Comparison of ENCODE assay signal across 26 cellular contexts in the genomic region with DNA sequence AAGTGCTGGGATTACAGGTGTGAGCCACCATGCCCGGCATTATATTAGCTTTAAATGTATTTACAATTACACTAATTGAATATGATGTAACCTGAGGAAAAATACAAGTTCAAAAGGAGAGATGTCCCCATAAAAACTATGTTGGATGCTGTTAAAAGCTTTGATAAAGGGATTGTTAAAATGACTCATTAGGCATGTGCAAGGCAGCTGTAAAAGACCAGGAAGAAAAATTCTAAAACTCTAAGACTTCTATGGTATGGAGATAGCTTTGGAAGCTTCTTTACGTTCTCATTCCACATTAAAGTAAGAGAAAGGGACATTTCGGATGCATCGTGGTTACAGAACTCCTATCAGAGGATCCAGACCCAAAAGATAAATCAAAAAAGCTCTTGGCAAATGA.
"Had no signal": no experiment of that assay in that cellular context is flagged by ENCODE, and none has a peak within 500 bp of the region (broad histone marks: within the 10 kb centered on the region; RNA-seq: fewer than 3 reads in every experiment).

No MANE protein-coding gene starts in this region.

- H3K27me3 ChIP-seq: ascending aorta, SJSA1 had no signal

- FAIRE-seq: RCC 7860 had no signal

- H3K9me3 Mint-ChIP-seq: activated naive CD4-positive, alpha-beta T cell treated with anti-CD3 and anti-CD28 coated beads, Interleukin-2, amount 50 U/mL, for 72 hours; activated naive CD8-positive, alpha-beta T cell treated with anti-CD3 and anti-CD28 coated beads, Interleukin-2, amount 50 U/mL, for 24 hours; activated T-cell treated with anti-CD3 and anti-CD28 coated beads, Interleukin-2, amount 50 U/mL, for 4 hours; brain; central memory CD8-positive, alpha-beta T cell; T-helper 1 cell treated with Interleukin-12 subunit alpha and Interleukin-12 subunit beta and Interleukin-4 antibody, amounts not matched to agents 30 μg/mL and 1 μg/mL, for 36 hours had no signal

- H3K4me1 Mint-ChIP-seq: activated CD8-positive, alpha-beta memory T cell treated with anti-CD3 and anti-CD28 coated beads, Interleukin-2, amount 10 ng/mL, durations not matched to agents 7 days and 5 days; activated naive CD8-positive, alpha-beta T cell treated with anti-CD3 and anti-CD28 coated beads, Interleukin-2, amount 50 U/mL, for 24 hours; brain; central memory CD8-positive, alpha-beta T cell had no signal

- H3K4me3 Mint-ChIP-seq: activated CD8-positive, alpha-beta memory T cell treated with anti-CD3 and anti-CD28 coated beads, Interleukin-2, amount 10 ng/mL, durations not matched to agents 7 days and 5 days; activated naive CD8-positive, alpha-beta T cell treated with anti-CD3 and anti-CD28 coated beads, Interleukin-2, amount 50 U/mL, for 24 hours; activated T-cell treated with anti-CD3 and anti-CD28 coated beads, Interleukin-2, amount 50 U/mL, for 4 hours; brain; central memory CD8-positive, alpha-beta T cell; T-helper 1 cell treated with Interleukin-12 subunit alpha and Interleukin-12 subunit beta and Interleukin-4 antibody, amounts not matched to agents 30 μg/mL and 1 μg/mL, for 36 hours had no signal

- H3K36me3 ChIP-seq: ascending aorta, SJSA1 had no signal

- H3K27ac ChIP-seq: ascending aorta, SJSA1 had no signal

- H3K36me3 Mint-ChIP-seq: activated CD8-positive, alpha-beta memory T cell treated with anti-CD3 and anti-CD28 coated beads, Interleukin-2, amount 10 ng/mL, durations not matched to agents 7 days and 5 days; activated naive CD4-positive, alpha-beta T cell treated with anti-CD3 and anti-CD28 coated beads, Interleukin-2, amount 50 U/mL, for 72 hours; brain had no signal

- DNase-seq: activated CD4-positive, alpha-beta T cell treated with anti-CD3 and anti-CD28 coated beads for 4 hours; activated CD8-positive, alpha-beta memory T cell treated with anti-CD3 and anti-CD28 coated beads, Interleukin-2, amount 10 ng/mL, durations not matched to agents 7 days and 5 days; activated effector memory CD4-positive, alpha-beta T cell treated with anti-CD3 and anti-CD28 coated beads, Interleukin-2, amount 50 U/mL, for 16 hours; activated naive CD4-positive, alpha-beta T cell treated with Interleukin-2 at 50 U/mL for 16 hours; activated naive CD8-positive, alpha-beta T cell treated with anti-CD3 and anti-CD28 coated beads, Interleukin-2, amount 50 U/mL, for 24 hours; activated T-cell treated with anti-CD3 and anti-CD28 coated beads, Interleukin-2, amount 50 U/mL, for 4 hours; amniotic stem cell; KG1; NCI-H1092; NCI-H1417; NCI-H1930; NCI-H2171; NCI-H2227 treated with DMSO at 0.1 percent for 48 hours; NCI-H446 treated with DMSO at 0.1 percent for 48 hours; NCI-H774; NK-92 treated with Interleukin-12 subunit alpha and Interleukin-12 subunit beta, amount 100 ng/mL, for 24 hours; SHP77 had no signal

- ATAC-seq: activated CD4-positive, CD25-positive, alpha-beta regulatory T cell treated with anti-CD3 and anti-CD28 coated beads, Interleukin-2, amount 50 U/mL, for 24 hours; activated CD8-positive, alpha-beta memory T cell treated with anti-CD3 and anti-CD28 coated beads, Interleukin-2, amount 10 ng/mL, durations not matched to agents 7 days and 5 days; activated naive CD4-positive, alpha-beta T cell treated with anti-CD3 and anti-CD28 coated beads, Interleukin-2, amount 50 U/mL, for 72 hours; activated naive CD8-positive, alpha-beta T cell treated with anti-CD3 and anti-CD28 coated beads, Interleukin-2, amount 50 U/mL, for 24 hours; activated T-cell treated with anti-CD3 and anti-CD28 coated beads, Interleukin-2, amount 50 U/mL, for 4 hours; SK-N-SH treated with all-trans-retinoic acid at 6 μM for 48 hours had no signal

- H3K9me3 ChIP-seq: ascending aorta, SJSA1 had no signal

- H3K4me3 ChIP-seq: ascending aorta, SJSA1 had no signal

- H3K27ac Mint-ChIP-seq: activated CD8-positive, alpha-beta memory T cell treated with anti-CD3 and anti-CD28 coated beads, Interleukin-2, amount 10 ng/mL, durations not matched to agents 7 days and 5 days; activated naive CD4-positive, alpha-beta T cell treated with anti-CD3 and anti-CD28 coated beads, Interleukin-2, amount 50 U/mL, for 72 hours; activated naive CD8-positive, alpha-beta T cell treated with anti-CD3 and anti-CD28 coated beads, Interleukin-2, amount 50 U/mL, for 24 hours; brain; T-helper 1 cell treated with Interleukin-12 subunit alpha and Interleukin-12 subunit beta and Interleukin-4 antibody, amounts not matched to agents 30 μg/mL and 1 μg/mL, for 36 hours had no signal

- H3K4me1 ChIP-seq: ascending aorta, SJSA1 had no signal
